ENCODE assay signal across 1 cellular context in genomic region chr6:132142768-132143167, GRCh38.
TF ChIP-seq lines count a peak whose summit lies in the region.

No MANE protein-coding gene starts in this region.

TF ChIP-seq in IMR-90, 13 proteins besides CTCF, POLR2A, EP300 and RAD21 (continued from another document):
- TF ChIP-seq, protein P1, sequence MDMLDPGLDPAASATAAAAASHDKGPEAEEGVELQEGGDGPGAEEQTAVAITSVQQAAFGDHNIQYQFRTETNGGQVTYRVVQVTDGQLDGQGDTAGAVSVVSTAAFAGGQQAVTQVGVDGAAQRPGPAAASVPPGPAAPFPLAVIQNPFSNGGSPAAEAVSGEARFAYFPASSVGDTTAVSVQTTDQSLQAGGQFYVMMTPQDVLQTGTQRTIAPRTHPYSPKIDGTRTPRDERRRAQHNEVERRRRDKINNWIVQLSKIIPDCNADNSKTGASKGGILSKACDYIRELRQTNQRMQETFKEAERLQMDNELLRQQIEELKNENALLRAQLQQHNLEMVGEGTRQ (IDR thresholded peaks at IDR 0.05; ENCODE audit: low read depth, low read length), result no peak
